Comparison of ENCODE assay signal across 12 cellular contexts in genomic region chr11:64723907-64724862, GRCh38. TPM values are rescaled to one million over a fixed set of nuclear protein-coding genes. Genes with fewer than 3 reads are reported as not detected.
A peak's percentile ranks its signal among the peaks of the same experiment; 100 is the strongest.
DNase-seq lines count a peak whose midpoint lies in the region; ATAC-seq, FAIRE-seq and TF ChIP-seq lines count a peak whose summit lies in the region.
"Had no signal": no experiment of that assay in that cellular context is flagged by ENCODE, and none has a peak within 500 bp of the region (broad histone marks: within the 10 kb centered on the region; RNA-seq: fewer than 3 reads in every experiment).

No MANE protein-coding gene starts in this region.

- H3K4me3 ChIP-seq in ACC112 (ENCODE audit: low read depth, low read length) (0 out of 2 replicates have a peak overlapping the region, but pooled peaks have one; percentile 84), iPS-18a (ENCODE audit: low read length) (peak overlapping the region; percentile 58)

- H3K36me3 ChIP-seq in ACC112 (ENCODE audit: insufficient read depth, low read length) (no peaks in the 10 kb centered on the region), iPS-18a (ENCODE audit: control insufficient read depth, low read depth, low read length) (no peaks in the 10 kb centered on the region)
- H3K36me3 ChIP-seq: right lobe of liver had no signal

- H3K27me3 ChIP-seq in ACC112 (ENCODE audit: insufficient read depth, low read length) (peaks cover 30% of the 10 kb centered on the region), iPS-18a (ENCODE audit: control insufficient read depth, insufficient read depth, low read length) (peaks cover 23% of the 10 kb centered on the region)
- H3K27me3 ChIP-seq: ascending aorta, right lobe of liver had no signal

- no peak for FAIRE-seq in HTR-8/SVneo (lab: Jason Lieb, UNC)
- FAIRE-seq: GM18507 had no signal

- H3K27ac ChIP-seq in ACC112 (ENCODE audit: low read depth, low read length), result no peak overlapping the region
- H3K27ac ChIP-seq in iPS-18a (ENCODE audit: low read length), result no peak overlapping the region
- H3K27ac ChIP-seq: right lobe of liver had no signal

- peak overlapping the region; percentile 76 for H3K27ac Mint-ChIP-seq in activated B cell treated with CpG ODN at 0.5 μM for 24 hours

- DNase-seq in activated B cell treated with CpG ODN at 0.5 μM for 24 hours, result no peak
- DNase-seq in 8988T, result no peak
- no peak for DNase-seq in Right ventricle myocardium inferior (ENCODE audit: missing footprints)
- no peak for DNase-seq in HTR-8/SVneo (ENCODE audit: insufficient read length, low spot score)
- DNase-seq: NCI-H1417 treated with DMSO at 0.1 percent for 48 hours had no signal

- no peaks in the 10 kb centered on the region for H3K9me3 Mint-ChIP-seq in activated B cell treated with CpG ODN at 0.5 μM for 24 hours

- ATAC-seq in GM19023 (IDR thresholded peaks at IDR 0.05; ENCODE audit: unreplicated experiment) (peak; percentile 22), activated B cell treated with CpG ODN at 0.5 μM for 24 hours (ENCODE audit: low read depth) (peak; percentile 59), HG03521 (IDR thresholded peaks at IDR 0.05; ENCODE audit: unreplicated experiment) (no peak), Right ventricle myocardium inferior (no peak)

- POLR2A ChIA-PET in activated B cell treated with CpG ODN at 0.5 μM for 24 hours (lab: Charles Lee), result no interaction called here

- intact Hi-C loops in activated B cell treated with CpG ODN at 0.5 μM for 24 hours (cut with micrococcal nuclease), result loop anchor here (1.0 to 2.0 kb wide), 6 partner anchors 19 to 419 kb away; partner anchors contain the start of genes ESRRA and PRDX5
- intact Hi-C loops in Right ventricle myocardium inferior (cut with DNase I), result loop anchor here (1.0 to 10.0 kb wide), 2 partner anchors 36 to 279 kb away; no protein-coding TSS in a partner anchor

- CTCF ChIA-PET in activated B cell treated with CpG ODN at 0.5 μM for 24 hours (lab: Charles Lee), result interaction anchor here (1.0 to 1.4 kb wide), 2 partner anchors 36 to 407 kb away, joined by 3 to 6 read pairs; partner anchors contain the start of genes PRDX5 and TRMT112

- H3K4me3 Mint-ChIP-seq in activated B cell treated with CpG ODN at 0.5 μM for 24 hours, result peak overlapping the region; percentile 81

- H3K9ac ChIP-seq in iPS-18a (ENCODE audit: low read length), result peak overlapping the region; percentile 50

- H3K9me3 ChIP-seq in iPS-18a (ENCODE audit: control insufficient read depth, low read depth, low read length), result no peaks in the 10 kb centered on the region
- H3K9me3 ChIP-seq: ascending aorta, right lobe of liver had no signal

- H2AFZ ChIP-seq in ACC112 (ENCODE audit: low read length, unreplicated experiment), result no peak overlapping the region

- H3K4me1 ChIP-seq in ACC112 (ENCODE audit: control insufficient read depth, insufficient read depth, low read length, unreplicated experiment) (no peaks in the 10 kb centered on the region), iPS-18a (ENCODE audit: control insufficient read depth, low read depth, low read length) (peaks cover 30% of the 10 kb centered on the region)

- peaks cover 26% of the 10 kb centered on the region for H3K36me3 Mint-ChIP-seq in activated B cell treated with CpG ODN at 0.5 μM for 24 hours (ENCODE audit: low read depth)

- peaks cover 22% of the 10 kb centered on the region for H3K4me1 Mint-ChIP-seq in activated B cell treated with CpG ODN at 0.5 μM for 24 hours

- peaks cover 24% of the 10 kb centered on the region for H3K27me3 Mint-ChIP-seq in activated B cell treated with CpG ODN at 0.5 μM for 24 hours

- H3K79me2 ChIP-seq in ACC112 (ENCODE audit: control insufficient read depth, insufficient read depth, low read length, unreplicated experiment), result no peaks in the 10 kb centered on the region

- TF ChIP-seq CTCF in activated B cell treated with CpG ODN at 0.5 μM for 24 hours (IDR thresholded peaks at IDR 0.05), result no peak

RNA-seq across cellular contexts. Expression of gene NRXN2, which starts 1.2 kb away (rescaled TPM):
- total RNA-seq in activated B cell treated with CpG ODN at 0.5 μM for 24 hours (0.54 and 0.73 TPM in 2 replicates), Right ventricle myocardium inferior (1.9 TPM)

RNA-seq across cellular contexts. Expression of gene RASGRP2, which starts 19.8 kb away (rescaled TPM):
- total RNA-seq in activated B cell treated with CpG ODN at 0.5 μM for 24 hours (165 and 177 TPM in 2 replicates), Right ventricle myocardium inferior (46.8 TPM)

RNA-seq across cellular contexts. Expression of gene PYGM, which starts 35.6 kb away (rescaled TPM):
- 3.2 and 4.8 TPM in 2 replicates for total RNA-seq in activated B cell treated with CpG ODN at 0.5 μM for 24 hours
- 179 TPM for total RNA-seq in Right ventricle myocardium inferior

RNA-seq across cellular contexts. Expression of gene SF1, which starts 54.2 kb away (rescaled TPM):
- 640 and 687 TPM in 2 replicates for total RNA-seq in activated B cell treated with CpG ODN at 0.5 μM for 24 hours
- total RNA-seq in Right ventricle myocardium inferior, result 172 TPM

Comparison
In these comparisons a context has a peak if more than half of its experiments do, and no peak if none do; other contexts are left out.
1. ATAC-seq: peak in GM19023 (single experiment) and activated B cell treated with CpG ODN at 0.5 μM for 24 hours (single experiment); none in HG03521 (single experiment) and Right ventricle myocardium inferior (single experiment).
2. RNA of gene PYGM, which starts 35.6 kb away (total RNA-seq): 179 TPM in Right ventricle myocardium inferior (single experiment); 3.2 to 4.8 TPM in activated B cell treated with CpG ODN at 0.5 μM for 24 hours; every median in the first group is over 10 times any median in the second.